Comparison of ENCODE assay signal across 1 cellular context in genomic region chr6:33209856-33210255, GRCh38.
TF ChIP-seq lines count a peak whose summit lies in the region.

No MANE protein-coding gene starts in this region.

TF ChIP-seq in GM12878, 131 proteins besides CTCF, POLR2A, EP300 and RAD21:
- TF ChIP-seq PAX8 (IDR thresholded peaks at IDR 0.05) (no peak), PML (IDR thresholded peaks at IDR 0.05; ENCODE audit: low read length) (no peak), E4F1 (IDR thresholded peaks at IDR 0.05; ENCODE audit: borderline replicate concordance, partially characterized antibody) (no peak), BRCA1 (IDR thresholded peaks at IDR 0.05; ENCODE audit: low read depth, low read length) (no peak), ZBTB11 (CRISPR knock-in tag; IDR thresholded peaks at IDR 0.05) (no peak), SREBF2 (IDR thresholded peaks at IDR 0.05; ENCODE audit: low read length) (no peak), EZH2 (IDR thresholded peaks at IDR 0.05; ENCODE audit: borderline replicate concordance, control insufficient read depth, low read depth, low read length) (no peak), CREM (IDR thresholded peaks at IDR 0.05; ENCODE audit: low read depth) (no peak), CREB1 (IDR thresholded peaks at IDR 0.05; ENCODE audit: low read depth) (no peak), CEBPB (IDR thresholded peaks at IDR 0.05; ENCODE audit: borderline replicate concordance in 1 of 2, low read depth in 2 of 2, low read length in 2 of 2) (no peak), ZBTB33 (IDR thresholded peaks at IDR 0.05) (no peak), ZNF622 (IDR thresholded peaks at IDR 0.05) (no peak), RFX5 (IDR thresholded peaks at IDR 0.05; ENCODE audit: low read depth, low read length) (no peak), NR2F1 (conservative IDR thresholded peaks at IDR 0.05) (no peak), BHLHE40 (IDR thresholded peaks at IDR 0.05; ENCODE audit: borderline replicate concordance in 1 of 2, low read depth in 2 of 2, low read length in 1 of 2) (no peak)
- TF ChIP-seq, protein P1, sequence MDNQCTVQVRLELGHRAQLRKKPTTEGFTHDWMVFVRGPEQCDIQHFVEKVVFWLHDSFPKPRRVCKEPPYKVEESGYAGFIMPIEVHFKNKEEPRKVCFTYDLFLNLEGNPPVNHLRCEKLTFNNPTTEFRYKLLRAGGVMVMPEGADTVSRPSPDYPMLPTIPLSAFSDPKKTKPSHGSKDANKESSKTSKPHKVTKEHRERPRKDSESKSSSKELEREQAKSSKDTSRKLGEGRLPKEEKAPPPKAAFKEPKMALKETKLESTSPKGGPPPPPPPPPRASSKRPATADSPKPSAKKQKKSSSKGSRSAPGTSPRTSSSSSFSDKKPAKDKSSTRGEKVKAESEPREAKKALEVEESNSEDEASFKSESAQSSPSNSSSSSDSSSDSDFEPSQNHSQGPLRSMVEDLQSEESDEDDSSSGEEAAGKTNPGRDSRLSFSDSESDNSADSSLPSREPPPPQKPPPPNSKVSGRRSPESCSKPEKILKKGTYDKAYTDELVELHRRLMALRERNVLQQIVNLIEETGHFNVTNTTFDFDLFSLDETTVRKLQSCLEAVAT (IDR thresholded peaks at IDR 0.05), result no peak
- TF ChIP-seq, protein P2, sequence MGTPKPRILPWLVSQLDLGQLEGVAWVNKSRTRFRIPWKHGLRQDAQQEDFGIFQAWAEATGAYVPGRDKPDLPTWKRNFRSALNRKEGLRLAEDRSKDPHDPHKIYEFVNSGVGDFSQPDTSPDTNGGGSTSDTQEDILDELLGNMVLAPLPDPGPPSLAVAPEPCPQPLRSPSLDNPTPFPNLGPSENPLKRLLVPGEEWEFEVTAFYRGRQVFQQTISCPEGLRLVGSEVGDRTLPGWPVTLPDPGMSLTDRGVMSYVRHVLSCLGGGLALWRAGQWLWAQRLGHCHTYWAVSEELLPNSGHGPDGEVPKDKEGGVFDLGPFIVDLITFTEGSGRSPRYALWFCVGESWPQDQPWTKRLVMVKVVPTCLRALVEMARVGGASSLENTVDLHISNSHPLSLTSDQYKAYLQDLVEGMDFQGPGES (IDR thresholded peaks at IDR 0.05), result no peak
- TF ChIP-seq, protein P3, sequence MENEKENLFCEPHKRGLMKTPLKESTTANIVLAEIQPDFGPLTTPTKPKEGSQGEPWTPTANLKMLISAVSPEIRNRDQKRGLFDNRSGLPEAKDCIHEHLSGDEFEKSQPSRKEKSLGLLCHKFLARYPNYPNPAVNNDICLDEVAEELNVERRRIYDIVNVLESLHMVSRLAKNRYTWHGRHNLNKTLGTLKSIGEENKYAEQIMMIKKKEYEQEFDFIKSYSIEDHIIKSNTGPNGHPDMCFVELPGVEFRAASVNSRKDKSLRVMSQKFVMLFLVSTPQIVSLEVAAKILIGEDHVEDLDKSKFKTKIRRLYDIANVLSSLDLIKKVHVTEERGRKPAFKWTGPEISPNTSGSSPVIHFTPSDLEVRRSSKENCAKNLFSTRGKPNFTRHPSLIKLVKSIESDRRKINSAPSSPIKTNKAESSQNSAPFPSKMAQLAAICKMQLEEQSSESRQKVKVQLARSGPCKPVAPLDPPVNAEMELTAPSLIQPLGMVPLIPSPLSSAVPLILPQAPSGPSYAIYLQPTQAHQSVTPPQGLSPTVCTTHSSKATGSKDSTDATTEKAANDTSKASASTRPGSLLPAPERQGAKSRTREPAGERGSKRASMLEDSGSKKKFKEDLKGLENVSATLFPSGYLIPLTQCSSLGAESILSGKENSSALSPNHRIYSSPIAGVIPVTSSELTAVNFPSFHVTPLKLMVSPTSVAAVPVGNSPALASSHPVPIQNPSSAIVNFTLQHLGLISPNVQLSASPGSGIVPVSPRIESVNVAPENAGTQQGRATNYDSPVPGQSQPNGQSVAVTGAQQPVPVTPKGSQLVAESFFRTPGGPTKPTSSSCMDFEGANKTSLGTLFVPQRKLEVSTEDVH (IDR thresholded peaks at IDR 0.05; ENCODE audit: low read depth, partially characterized antibody), result no peak
TF ChIP-seq in GM12878: peak in this region for 0.
